9 cellular contexts compared by ENCODE assay signal in the genomic region with DNA sequence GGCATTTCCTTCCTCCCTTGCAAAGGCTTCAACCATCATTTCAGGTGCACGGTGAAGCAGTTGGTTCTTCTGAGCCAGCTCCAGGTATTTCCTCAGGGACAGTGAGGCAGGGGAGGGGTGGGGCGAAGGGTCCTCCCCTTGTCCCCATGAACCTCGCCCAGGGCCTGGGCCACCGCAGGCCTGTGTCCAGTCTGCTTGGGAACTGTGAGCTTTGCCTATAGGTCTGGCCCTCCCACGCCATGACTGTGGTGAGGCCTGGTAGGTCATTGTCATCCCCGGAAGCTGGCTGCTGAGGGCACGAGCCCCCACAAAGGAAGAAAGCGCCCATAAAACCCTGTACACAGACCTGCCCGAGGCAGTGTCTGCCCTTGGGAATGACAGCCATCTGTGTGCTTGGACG.
"Had no signal": no experiment of that assay in that cellular context is flagged by ENCODE, and none has a peak within 500 bp of the region (broad histone marks: within the 10 kb centered on the region; RNA-seq: fewer than 3 reads in every experiment).

No MANE protein-coding gene starts in this region.

- H3K9ac ChIP-seq: GM23248 had no signal

- H3K9me3 ChIP-seq: HAP-1 had no signal

- H3K36me3 ChIP-seq: HAP-1 had no signal

- H3K4me1 ChIP-seq: HAP-1 had no signal

- FAIRE-seq: K562 had no signal

- DNase-seq: GM23248, GOT3, H7, HFFc6, IMR-90 had no signal

- ATAC-seq: HCT116, K562 had no signal

- H3K4me3 ChIP-seq: GM23248, HAP-1, K562 had no signal

- H2AFZ ChIP-seq: GM23248 had no signal

- H3K27ac ChIP-seq: GM23248, HL-60 had no signal
